In the genomic region with DNA sequence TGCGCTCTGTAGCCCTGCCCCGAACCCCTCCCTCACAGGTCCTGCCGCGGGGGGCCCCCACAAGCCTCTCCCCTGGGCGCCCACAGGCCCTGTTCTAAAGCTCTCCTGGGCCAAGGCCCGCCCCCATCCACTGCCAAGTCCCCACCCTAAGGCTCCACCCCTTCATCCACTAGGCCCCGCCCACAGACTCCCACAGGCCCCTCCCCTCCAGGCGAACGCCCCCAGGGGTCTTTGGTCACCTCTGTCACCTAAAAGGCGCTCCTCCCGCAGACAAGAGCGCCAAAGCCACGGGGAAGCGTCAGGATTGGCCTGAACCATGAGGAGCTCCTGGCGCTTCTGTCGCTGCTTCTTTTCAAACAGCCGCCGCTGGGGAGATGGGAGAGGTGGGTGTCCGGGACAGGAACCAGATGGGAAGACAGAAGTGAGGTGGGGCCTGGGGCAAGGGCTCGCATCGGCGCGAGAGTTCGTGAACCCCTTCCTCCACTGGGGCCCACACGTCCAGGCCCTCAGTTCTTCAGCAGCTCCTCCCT, we compare ENCODE assay signal across 6 cellular contexts. TPM values are rescaled to one million over a fixed set of nuclear protein-coding genes. Genes with fewer than 3 reads are reported as not detected.
A peak's percentile ranks its signal among the peaks of the same experiment; 100 is the strongest.
DNase-seq lines count a peak whose midpoint lies in the region; ATAC-seq, FAIRE-seq and TF ChIP-seq lines count a peak whose summit lies in the region.

No MANE protein-coding gene starts in this region.

- no peak for ATAC-seq in GM21576 (IDR thresholded peaks at IDR 0.05; ENCODE audit: unreplicated experiment)
- no peak for ATAC-seq in HG02678 (IDR thresholded peaks at IDR 0.05; ENCODE audit: unreplicated experiment)

- peak overlapping the region in 1 of 2 donors; percentile 21 for H3K4me3 ChIP-seq in kidney (ENCODE audit: low read length in 2 of 2)

- no peak for FAIRE-seq in kidney (lab: Jason Lieb, UNC)

- no peaks in the 10 kb centered on the region for H3K9me3 ChIP-seq in kidney (ENCODE audit: control insufficient read depth in 1 of 2, low read length in 2 of 2)

- peaks cover 0 to 3% of the 10 kb centered on the region in 2 donors for H3K4me1 ChIP-seq in kidney (ENCODE audit: control insufficient read depth in 1 of 2, insufficient read depth in 1 of 2, low read depth in 1 of 2, low read length in 2 of 2)

- TF ChIP-seq CTCF in kidney (IDR thresholded peaks at IDR 0.05; ENCODE audit: borderline replicate concordance, extremely low read depth, insufficient read depth), result no peak

- no peak overlapping the region for H3K9ac ChIP-seq in kidney (ENCODE audit: low read length in 2 of 2)

- DNase-seq in Ammon's horn (ENCODE audit: low spot score) (peak; percentile 55), kidney (peak; percentile 89), epidermal melanocyte (ENCODE audit: insufficient read length, low spot score) (no peak)
- DNase-seq in activated T-cell treated with anti-CD3 and anti-CD28 coated beads, Interleukin-2, amount 50 U/mL, for 1 hour, result peak; percentile 49

- intact Hi-C loops in kidney (cut with DNase I), result no loop called here

- H3K27ac ChIP-seq in kidney (ENCODE audit: low read depth in 2 of 2, low read length in 2 of 2), result no peak overlapping the region

- H3K36me3 ChIP-seq in kidney (ENCODE audit: control insufficient read depth in 1 of 2, insufficient read depth in 2 of 2, low read length in 2 of 2), result no peaks in the 10 kb centered on the region

RNA-seq across cellular contexts. Expression of a gene that starts 2.3 kb away (rescaled TPM):
- not detected for total RNA-seq in kidney
- not detected for polyA plus RNA-seq in kidney (ENCODE audit: insufficient read depth, low read depth, low replicate concordance)

RNA-seq across cellular contexts. Expression of a gene that starts 3.9 kb away (rescaled TPM):
- 265 TPM for total RNA-seq in kidney
- 503 TPM for polyA plus RNA-seq in kidney (ENCODE audit: insufficient read depth, low read depth, low replicate concordance)

RNA-seq across cellular contexts. Expression of a gene that starts 24.0 kb away (rescaled TPM):
- total RNA-seq in kidney, result 45.1 TPM
- 24.7 TPM for polyA plus RNA-seq in kidney (ENCODE audit: insufficient read depth, low read depth, low replicate concordance)

RNA-seq across cellular contexts. Expression of a gene that starts 27.8 kb away (rescaled TPM):
- 79.1 TPM for total RNA-seq in kidney
- 22.9 TPM for polyA plus RNA-seq in kidney (ENCODE audit: insufficient read depth, low read depth, low replicate concordance)

RNA-seq across cellular contexts. Expression of a gene that starts 37.2 kb away (rescaled TPM):
- total RNA-seq in kidney, result 0.60 TPM
- 26.3 TPM for polyA plus RNA-seq in kidney (ENCODE audit: insufficient read depth, low read depth, low replicate concordance)
